In genomic region chr22:48577014-48577690, GRCh38 we compare ENCODE assay signal across 10 cellular contexts.
DNase-seq lines count a peak whose midpoint lies in the region; ATAC-seq and FAIRE-seq lines count a peak whose summit lies in the region.
"Had no signal": no experiment of that assay in that cellular context is flagged by ENCODE, and none has a peak within 500 bp of the region (broad histone marks: within the 10 kb centered on the region; RNA-seq: fewer than 3 reads in every experiment).

No MANE protein-coding gene starts in this region.

- FAIRE-seq in HTR-8/SVneo (lab: Jason Lieb, UNC) = no peak
- FAIRE-seq: TTC549 had no signal

- ATAC-seq in esophagus mucosa (peak; percentile 9), HG02759 (IDR thresholded peaks at IDR 0.05; ENCODE audit: unreplicated experiment) (no peak)

- peak; percentile 11 for DNase-seq in DMS153 treated with DMSO at 0.1 percent for 48 hours (lab: John Stamatoyannopoulos, UW; ENCODE audit: unreplicated experiment)
- DNase-seq in NCI-H1694 treated with DMSO at 0.1 percent for 48 hours (lab: John Stamatoyannopoulos, UW) = peak; percentile 36
- peak; percentile 56 for DNase-seq in retina
- no peak for DNase-seq in HTR-8/SVneo (ENCODE audit: insufficient read length, low spot score)
- DNase-seq in KG1 (lab: John Stamatoyannopoulos, UW) = no peak
- DNase-seq: activated T-cell treated with anti-CD3 and anti-CD28 coated beads, Interleukin-2, amount 50 U/mL, for 24 hours; spleen had no signal

Comparison
In these comparisons a context has a peak if more than half of its experiments do, and no peak if none do; other contexts are left out.
1. DNase-seq: peak in DMS153 treated with DMSO at 0.1 percent for 48 hours (single experiment), NCI-H1694 treated with DMSO at 0.1 percent for 48 hours (single experiment) and retina (single experiment); none in HTR-8/SVneo (single experiment) and KG1 (single experiment).